Comparison of ENCODE assay signal across 18 cellular contexts in genomic region chr9:90022474-90022873, GRCh38.
DNase-seq lines count a peak whose midpoint lies in the region; ATAC-seq and TF ChIP-seq lines count a peak whose summit lies in the region.
"Had no signal": no experiment of that assay in that cellular context is flagged by ENCODE, and none has a peak within 500 bp of the region (broad histone marks: within the 10 kb centered on the region; RNA-seq: fewer than 3 reads in every experiment).

No MANE protein-coding gene starts in this region.

- H3K9me3 Mint-ChIP-seq in activated T-cell treated with anti-CD3 and anti-CD28 coated beads, Interleukin-2, amount 50 U/mL, for 72 hours: peaks cover 0 to 1% of the 10 kb centered on the region in 2 donors
- peaks cover 6% of the 10 kb centered on the region for H3K9me3 Mint-ChIP-seq in endodermal cell
- no peaks in the 10 kb centered on the region for H3K9me3 Mint-ChIP-seq in naive B cell

- no peak overlapping the region for H3K9ac ChIP-seq in endodermal cell (ENCODE audit: extremely low read depth, low read length, poor library complexity, severe bottlenecking)

- peaks cover 6% of the 10 kb centered on the region for H3K4me1 Mint-ChIP-seq in activated T-cell treated with anti-CD3 and anti-CD28 coated beads, Interleukin-2, amount 50 U/mL, for 72 hours (ENCODE audit: low read depth)
- peaks cover 2% of the 10 kb centered on the region for H3K4me1 Mint-ChIP-seq in endodermal cell
- peaks cover 53 to 71% (median 67%) of the 10 kb centered on the region in 3 donors for H3K4me1 Mint-ChIP-seq in naive B cell

- H3K36me3 Mint-ChIP-seq in activated T-cell treated with anti-CD3 and anti-CD28 coated beads, Interleukin-2, amount 50 U/mL, for 72 hours (ENCODE audit: insufficient read depth in 2 of 2): no peaks in the 10 kb centered on the region
- no peaks in the 10 kb centered on the region for H3K36me3 Mint-ChIP-seq in endodermal cell (ENCODE audit: low read depth)
- H3K36me3 Mint-ChIP-seq in naive B cell: no peaks in the 10 kb centered on the region
- H3K36me3 Mint-ChIP-seq: CD14-positive monocyte had no signal

- TF ChIP-seq CTCF in endodermal cell (conservative IDR thresholded peaks at IDR 0.05): no peak

- WGBS in endodermal cell (ENCODE audit: insufficient coverage in 1 of 2, insufficient read length in 1 of 2), 2 experiments: 92 to 97% methylated on average over 3 of the region's 3 CpGs

- no peaks in the 10 kb centered on the region for H3K9me3 ChIP-seq in endodermal cell (ENCODE audit: control insufficient read depth, low read length)
- H3K9me3 ChIP-seq: MG63 had no signal

- peak; percentile 41 to 73 for ATAC-seq in activated T-cell treated with anti-CD3 and anti-CD28 coated beads, Interleukin-2, amount 50 U/mL, for 72 hours (replicated peaks in 1 of 2)
- ATAC-seq in naive B cell (ENCODE audit: low read depth in 2 of 2) (no peak), HG02763 (IDR thresholded peaks at IDR 0.05; ENCODE audit: unreplicated experiment) (no peak), HG02623 (IDR thresholded peaks at IDR 0.05; ENCODE audit: unreplicated experiment) (no peak)
- ATAC-seq: HCT116, PC-3 had no signal

- no peak overlapping the region for H3K27ac ChIP-seq in endodermal cell (ENCODE audit: low read depth, low read length)
- H3K27ac ChIP-seq: HL-60 had no signal

- H3K4me3 ChIP-seq in endodermal cell (ENCODE audit: low read length): no peak overlapping the region
- H3K4me3 ChIP-seq: MG63 had no signal

- no peak overlapping the region for H3K27ac Mint-ChIP-seq in activated T-cell treated with anti-CD3 and anti-CD28 coated beads, Interleukin-2, amount 50 U/mL, for 72 hours
- H3K27ac Mint-ChIP-seq in endodermal cell: no peak overlapping the region
- H3K27ac Mint-ChIP-seq in naive B cell: peak overlapping the region; percentile 57 to 99 (median 91)
- H3K27ac Mint-ChIP-seq: CD14-positive monocyte had no signal

- H3K4me3 Mint-ChIP-seq in activated T-cell treated with anti-CD3 and anti-CD28 coated beads, Interleukin-2, amount 50 U/mL, for 72 hours: no peak overlapping the region
- H3K4me3 Mint-ChIP-seq in endodermal cell (no peak overlapping the region), naive B cell (peak overlapping the region in 3 of 8 donors; percentile 26 to 39 (median 29))
- H3K4me3 Mint-ChIP-seq: CD14-positive monocyte had no signal

- no peaks in the 10 kb centered on the region for H3K36me3 ChIP-seq in endodermal cell (ENCODE audit: control insufficient read depth, insufficient read depth, low read length)
- H3K36me3 ChIP-seq: MG63 had no signal

- no peaks in the 10 kb centered on the region for H3K4me1 ChIP-seq in endodermal cell (ENCODE audit: control insufficient read depth, insufficient read depth, low read length)

- DNase-seq in activated T-cell treated with anti-CD3 and anti-CD28 coated beads, Interleukin-2, amount 50 U/mL, for 72 hours: no peak
- DNase-seq in activated T-cell treated with anti-CD3 and anti-CD28 coated beads for 4 hours (no peak), MV-4-11 (lab: John Stamatoyannopoulos, UW) (peak; percentile 8), endodermal cell (peak; percentile 12), naive B cell (no peak), iPS-NIHi11 (ENCODE audit: low spot score) (no peak)
- DNase-seq: DMS79, KBM-7, MG63, NCI-H1105, NCI-H187 treated with DMSO at 0.1 percent for 48 hours, NCI-H446, PC-3 had no signal

- H3K27me3 ChIP-seq in endodermal cell (ENCODE audit: control insufficient read depth, insufficient read depth, low read length, poor library complexity, severe bottlenecking): no peaks in the 10 kb centered on the region
- H3K27me3 ChIP-seq: MG63 had no signal

- H3K27me3 Mint-ChIP-seq in activated T-cell treated with anti-CD3 and anti-CD28 coated beads, Interleukin-2, amount 50 U/mL, for 72 hours (ENCODE audit: low read depth): peaks cover 19% of the 10 kb centered on the region
- H3K27me3 Mint-ChIP-seq in endodermal cell (ENCODE audit: insufficient read depth): peaks cover 11% of the 10 kb centered on the region
- no peaks in the 10 kb centered on the region for H3K27me3 Mint-ChIP-seq in naive B cell

Comparison
In these comparisons a context has a peak if more than half of its experiments do, and no peak if none do; other contexts are left out.
1. ATAC-seq: peak in activated T-cell treated with anti-CD3 and anti-CD28 coated beads, Interleukin-2, amount 50 U/mL, for 72 hours (2 of 2); none in naive B cell (0 of 2), HG02763 (single experiment) and HG02623 (single experiment).
2. DNase-seq: peak in MV-4-11 (single experiment) and endodermal cell (single experiment); none in activated T-cell treated with anti-CD3 and anti-CD28 coated beads, Interleukin-2, amount 50 U/mL, for 72 hours (0 of 2), activated T-cell treated with anti-CD3 and anti-CD28 coated beads for 4 hours (single experiment), naive B cell (single experiment) and iPS-NIHi11 (single experiment).
3. H3K27ac Mint-ChIP-seq: peak in naive B cell (6 of 6); none in activated T-cell treated with anti-CD3 and anti-CD28 coated beads, Interleukin-2, amount 50 U/mL, for 72 hours (single experiment) and endodermal cell (single experiment).